In the genomic region with DNA sequence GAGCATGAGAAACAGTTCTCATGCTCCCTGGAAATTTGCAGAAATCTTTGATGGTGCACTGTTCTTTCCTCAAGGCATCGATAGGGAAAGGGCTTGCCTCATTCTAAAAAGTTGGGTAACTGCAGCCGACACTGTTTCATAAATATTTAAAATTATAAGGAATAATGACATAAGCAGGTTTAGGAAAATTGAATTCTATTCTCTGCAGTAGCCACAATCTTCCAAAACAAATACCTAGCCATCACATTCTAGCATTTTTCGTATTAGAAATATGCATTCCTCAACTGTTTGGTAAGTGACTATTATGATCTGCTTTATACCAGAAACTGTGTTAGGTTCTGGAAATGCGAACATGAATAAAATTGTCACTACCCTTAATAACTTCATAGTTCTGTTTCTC, we compare ENCODE assay signal across 25 cellular contexts.
DNase-seq lines count a peak whose midpoint lies in the region; ATAC-seq and TF ChIP-seq lines count a peak whose summit lies in the region.
"Had no signal": no experiment of that assay in that cellular context is flagged by ENCODE, and none has a peak within 500 bp of the region (broad histone marks: within the 10 kb centered on the region; RNA-seq: fewer than 3 reads in every experiment).

No MANE protein-coding gene starts in this region.

- H3K27me3 ChIP-seq in adipocyte (replicated peaks; ENCODE audit: control insufficient read depth, insufficient read depth, low read length) (no peaks in the 10 kb centered on the region), thoracic aorta (replicated peaks; ENCODE audit: insufficient read depth) (no peaks in the 10 kb centered on the region)
- H3K27me3 ChIP-seq: heart right ventricle, ovary, SJSA1, uterus had no signal

- no peak for ATAC-seq in thoracic aorta (ENCODE audit: insufficient number of reproducible peaks, low FRiP score, low read depth)
- ATAC-seq in HG02763 (IDR thresholded peaks at IDR 0.05; ENCODE audit: unreplicated experiment) = no peak
- ATAC-seq: heart right ventricle; left colon; naive thymus-derived CD4-positive, alpha-beta T cell; stimulated activated memory B cell treated with anti-CD40 and anti-IgM and Interleukin-4, amounts not matched to agents 10 μg/mL and 1 μg/mL and 100 μg/mL, for 72 hours had no signal

- peak overlapping the region in 1 of 2 donors; percentile 15 for H3K27ac ChIP-seq in thoracic aorta
- no peak overlapping the region for H3K27ac ChIP-seq in substantia nigra (ENCODE audit: low read depth, low read length, poor library complexity, severe bottlenecking)
- H3K27ac ChIP-seq: heart right ventricle, HL-60, ovary, SJSA1, uterus had no signal

- TF ChIP-seq CTCF in fibroblast of the aortic adventitia (IDR thresholded peaks at IDR 0.05; ENCODE audit: insufficient read depth, low read length) = no peak
- TF ChIP-seq CTCF in thoracic aorta (IDR thresholded peaks at IDR 0.05) = no peak

- H3K4me3 ChIP-seq in adipocyte (ENCODE audit: low read length) = no peak overlapping the region
- no peak overlapping the region for H3K4me3 ChIP-seq in fibroblast of the aortic adventitia (ENCODE audit: low read depth, low read length)
- peak overlapping the region; percentile 49 for H3K4me3 ChIP-seq in thoracic aorta
- H3K4me3 ChIP-seq: HAP-1, heart right ventricle, ovary, SJSA1, uterus had no signal

- DNase-seq in EH (ENCODE audit: low read depth) (peak; percentile 64), adipocyte (ENCODE audit: low read depth) (peak; percentile 61), fibroblast of the aortic adventitia (ENCODE audit: low read depth) (peak; percentile 81), thoracic aorta (ENCODE audit: low spot score) (no peak), substantia nigra (lab: John Stamatoyannopoulos, UW) (no peak), NCI-H446 treated with DMSO at 0.1 percent for 48 hours (lab: John Stamatoyannopoulos, UW) (no peak)
- DNase-seq: activated CD4-positive, alpha-beta T cell treated with anti-CD3 and anti-CD28 coated beads for 4 hours; activated naive CD4-positive, alpha-beta T cell treated with Interleukin-2 at 50 U/mL for 16 hours; activated T-cell treated with anti-CD3 and anti-CD28 coated beads, Interleukin-2, amount 50 U/mL, for 24 hours; DMS153; GDM1; heart right ventricle; left colon; naive thymus-derived CD4-positive, alpha-beta T cell; NCI-H1048; NCI-H1694 treated with DMSO at 0.1 percent for 48 hours; NCI-H69; ovary; stimulated activated CD4-positive, alpha-beta T cell treated with anti-CD3 and anti-CD28 coated beads, Interleukin-4, amount 100 ng/mL, for 1 hour; uterus had no signal

- H3K36me3 ChIP-seq in adipocyte (ENCODE audit: control insufficient read depth, insufficient read depth, low read length, severe bottlenecking) (no peaks in the 10 kb centered on the region), thoracic aorta (no peaks in the 10 kb centered on the region)
- H3K36me3 ChIP-seq: HAP-1, heart right ventricle, ovary, SJSA1, uterus had no signal

- H3K9ac ChIP-seq in adipocyte (ENCODE audit: low read length) = no peak overlapping the region

- H3K4me1 ChIP-seq in adipocyte (ENCODE audit: control insufficient read depth, insufficient read depth, low read length) = no peaks in the 10 kb centered on the region
- peaks cover 9 to 10% of the 10 kb centered on the region in 2 donors for H3K4me1 ChIP-seq in thoracic aorta (ENCODE audit: control insufficient read depth in 1 of 2, low read depth in 2 of 2)
- H3K4me1 ChIP-seq: HAP-1, heart right ventricle, SJSA1, uterus had no signal

- no peaks in the 10 kb centered on the region for H3K9me3 ChIP-seq in adipocyte (ENCODE audit: control insufficient read depth, low read length)
- no peaks in the 10 kb centered on the region for H3K9me3 ChIP-seq in thoracic aorta
- H3K9me3 ChIP-seq: HAP-1, ovary, SJSA1, uterus had no signal

Comparison
In these comparisons a context has a peak if more than half of its experiments do, and no peak if none do; other contexts are left out.
1. DNase-seq: peak in EH (single experiment), adipocyte (single experiment) and fibroblast of the aortic adventitia (single experiment); none in thoracic aorta (single experiment), substantia nigra (0 of 49) and NCI-H446 treated with DMSO at 0.1 percent for 48 hours (single experiment).